In genomic region chr7:127391591-127392181, GRCh38 we compare ENCODE assay signal across 7 cellular contexts. TPM values are rescaled to one million over a fixed set of nuclear protein-coding genes. Genes with fewer than 3 reads are reported as not detected.
A peak's percentile ranks its signal among the peaks of the same experiment; 100 is the strongest.
DNase-seq lines count a peak whose midpoint lies in the region; ATAC-seq and TF ChIP-seq lines count a peak whose summit lies in the region.

No MANE protein-coding gene starts in this region.

- TF ChIP-seq CTCF in GM13976 (IDR thresholded peaks at IDR 0.05; ENCODE audit: borderline replicate concordance, control extremely low read depth, extremely low read depth, insufficient read depth, missing control alignments), result no peak
- TF ChIP-seq CTCF in esophagus muscularis mucosa (IDR thresholded peaks at IDR 0.05), result no peak
- no peak for TF ChIP-seq CTCF in transverse colon (IDR thresholded peaks at IDR 0.05)

- peaks cover 0 to 45% (median 26%) of the 10 kb centered on the region in 3 donors for H3K36me3 Mint-ChIP-seq in naive thymus-derived CD8-positive, alpha-beta T cell

- H3K27ac ChIP-seq in esophagus muscularis mucosa (replicated peaks in 1 of 4) (peak overlapping the region; percentile 93 to 98 (median 97)), transverse colon (peak overlapping the region; percentile 97 to 100 (median 98))

- peaks cover 30 to 73% (median 65%) of the 10 kb centered on the region in 4 donors for H3K4me1 Mint-ChIP-seq in naive thymus-derived CD8-positive, alpha-beta T cell

- DNase-seq in GM13976 (ENCODE audit: low spot score), result peak; percentile 46
- peak; percentile 50 for DNase-seq in H7
- peak; percentile 16 for DNase-seq in MG63
- DNase-seq in activated T-cell treated with anti-CD3 and anti-CD28 coated beads for 48 hours (ENCODE audit: low read depth), result peak; percentile 53
- DNase-seq in esophagus muscularis mucosa (ENCODE audit: extremely low spot score), result no peak
- DNase-seq in naive thymus-derived CD8-positive, alpha-beta T cell, result peak; percentile 37 to 72 (median 56)
- peak; percentile 53 for DNase-seq in transverse colon

- H3K4me1 ChIP-seq in esophagus muscularis mucosa (peaks cover 17 to 55% (median 38%) of the 10 kb centered on the region in 4 donors), transverse colon (peaks cover 14 to 43% (median 26%) of the 10 kb centered on the region in 4 donors)

- H3K9me3 ChIP-seq in MG63, result no peaks in the 10 kb centered on the region
- no peaks in the 10 kb centered on the region for H3K9me3 ChIP-seq in esophagus muscularis mucosa
- no peaks in the 10 kb centered on the region for H3K9me3 ChIP-seq in transverse colon

- intact Hi-C loops in esophagus muscularis mucosa (cut with DNase I) (loop anchor here (2.0 kb wide), 1 partner anchor 193 kb away; the partner anchor contains the start of gene GCC1), transverse colon (cut with DNase I; ENCODE audit: low total_unique reads) (no loop called here)

- in situ Hi-C loops in GM13976 (cut with MboI; ENCODE audit: low sequenced_read_pairs, unreplicated experiment), result no loop called here
- in situ Hi-C loops in transverse colon (cut with MboI; ENCODE audit: low pct_ligation_motif_present in 1 of 4, low pct_unique_long_range_greater_than_20kb in 1 of 4, low sequenced_read_pairs in 3 of 4), result no loop called here

- no peak for TF ChIP-seq EP300 in esophagus muscularis mucosa (IDR thresholded peaks at IDR 0.05)
- no peak for TF ChIP-seq EP300 in transverse colon (IDR thresholded peaks at IDR 0.05; ENCODE audit: low read depth)

- no peaks in the 10 kb centered on the region for H3K9me3 Mint-ChIP-seq in naive thymus-derived CD8-positive, alpha-beta T cell

- POLR2A ChIA-PET in naive thymus-derived CD8-positive, alpha-beta T cell (lab: Charles Lee), result interaction anchor here (0.5 to 4.4 kb wide), 30 partner anchors 8 to 1084 kb away, joined by 3 to 115 read pairs (median 6); partner anchors contain the start of genes ARF5, GCC1, HILPDA and RBM28

- H3K27me3 ChIP-seq in H7 (ENCODE audit: control insufficient read depth, insufficient read depth, low read length), result peaks cover 42% of the 10 kb centered on the region
- H3K27me3 ChIP-seq in MG63, result no peaks in the 10 kb centered on the region
- no peaks in the 10 kb centered on the region for H3K27me3 ChIP-seq in esophagus muscularis mucosa
- no peaks in the 10 kb centered on the region for H3K27me3 ChIP-seq in transverse colon

- WGBS in esophagus muscularis mucosa, result 2% methylated on average over 10 of the region's 66 CpGs
- WGBS in transverse colon (ENCODE audit: low coverage in 1 of 2), 2 donors, result 0% methylated on average over 34 of the region's 66 CpGs; no CpG with 5 or more reads in 1 of the 2 donors

- H3K27ac Mint-ChIP-seq in naive thymus-derived CD8-positive, alpha-beta T cell, result peak overlapping the region; percentile 95 to 99 (median 98)

- H3K27me3 Mint-ChIP-seq in naive thymus-derived CD8-positive, alpha-beta T cell, result no peaks in the 10 kb centered on the region

- H3K4me3 ChIP-seq in H7 (ENCODE audit: insufficient read depth, low read depth, low read length) (peak overlapping the region; percentile 74), MG63 (peak overlapping the region; percentile 92), esophagus muscularis mucosa (peak overlapping the region; percentile 88 to 97 (median 94)), transverse colon (peak overlapping the region; percentile 68 to 99 (median 92))

- H3K36me3 ChIP-seq in H7 (replicated peaks; ENCODE audit: control insufficient read depth, insufficient read depth, low read length) (no peaks in the 10 kb centered on the region), MG63 (peaks cover 33% of the 10 kb centered on the region), esophagus muscularis mucosa (peaks cover 0 to 26% (median 6%) of the 10 kb centered on the region in 4 donors), transverse colon (peaks cover 0 to 4% (median 0%) of the 10 kb centered on the region in 4 donors)

- peak overlapping the region; percentile 90 to 100 (median 98) for H3K4me3 Mint-ChIP-seq in naive thymus-derived CD8-positive, alpha-beta T cell

- ATAC-seq in naive thymus-derived CD8-positive, alpha-beta T cell, result peak; percentile 46 to 50

- no peak for TF ChIP-seq POLR2A in esophagus muscularis mucosa (IDR thresholded peaks at IDR 0.05; ENCODE audit: low read depth)
- TF ChIP-seq POLR2A in transverse colon (IDR thresholded peaks at IDR 0.05), result no peak

RNA-seq across cellular contexts. Expression of gene ZNF800, which starts 0.8 kb away (rescaled TPM):
- total RNA-seq in H7 (2014; rRNA removed; shearing (Covaris generic)), result 2.4 and 4.6 TPM in 2 replicates
- 5.3 and 6.9 TPM in 2 replicates for total RNA-seq in MG63 (2014; rRNA removed; shearing (Covaris generic); ENCODE audit: low replicate concordance)
- 10 to 100 TPM; 24.7 to 35.6 (median 27.9) TPM for total RNA-seq in esophagus muscularis mucosa
- 10 to 100 TPM; 78.5 to 85.7 TPM for total RNA-seq in naive thymus-derived CD8-positive, alpha-beta T cell
- 10 to 100 TPM; 50.0 to 61.3 (median 55.0) TPM for polyA plus RNA-seq in naive thymus-derived CD8-positive, alpha-beta T cell
- total RNA-seq in transverse colon, result 10 to 100 TPM; 31.7 to 60.7 (median 41.5) TPM
